ENCODE assay signal across 9 cellular contexts in the genomic region with DNA sequence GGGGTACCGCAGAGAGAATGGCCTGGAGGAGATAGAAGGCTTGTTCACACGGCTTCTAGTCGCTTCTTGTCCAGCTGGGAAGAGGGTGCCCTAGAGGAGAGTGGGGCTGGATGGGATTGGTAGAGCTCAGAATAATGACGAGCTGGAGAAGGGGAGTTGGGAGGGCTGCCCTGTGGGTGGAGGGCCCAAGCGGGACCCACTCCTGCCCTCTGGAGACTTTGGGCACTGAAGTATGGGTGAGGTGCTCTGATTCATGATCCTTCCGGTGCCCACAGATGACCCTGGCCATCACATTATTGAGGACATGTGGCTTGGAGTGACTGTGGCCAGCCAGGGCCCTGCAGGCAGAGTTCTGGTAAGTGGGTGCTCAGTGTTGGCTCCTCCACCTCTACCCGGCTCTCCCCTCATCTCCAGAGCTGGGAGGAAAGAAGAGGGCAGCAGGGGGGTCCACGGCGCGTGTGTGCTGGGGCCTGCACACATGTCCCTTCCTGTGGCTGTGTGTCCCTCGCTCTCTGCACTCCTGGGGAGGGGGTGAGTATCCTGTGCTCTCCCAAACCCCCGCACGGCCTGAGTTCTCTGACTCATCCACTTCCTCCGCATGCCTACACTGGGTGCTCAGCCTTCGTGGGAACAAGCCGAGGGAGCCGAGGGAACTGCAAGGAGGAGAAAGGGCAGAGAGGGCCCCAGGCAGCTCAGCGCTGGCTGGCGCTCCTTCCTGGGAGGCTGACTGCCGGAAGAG. TPM values are rescaled to one million over a fixed set of nuclear protein-coding genes. Genes with fewer than 3 reads are reported as not detected.
DNase-seq lines count a peak whose midpoint lies in the region; ATAC-seq lines count a peak whose summit lies in the region.
"Had no signal": no experiment of that assay in that cellular context is flagged by ENCODE, and none has a peak within 500 bp of the region (broad histone marks: within the 10 kb centered on the region; RNA-seq: fewer than 3 reads in every experiment).

No MANE protein-coding gene starts in this region.

- no peaks in the 10 kb centered on the region for H3K36me3 Mint-ChIP-seq in activated naive CD4-positive, alpha-beta T cell treated with anti-CD3 and anti-CD28 coated beads, Interleukin-2, amount 50 U/mL, for 72 hours

- H3K9me3 Mint-ChIP-seq in activated naive CD4-positive, alpha-beta T cell treated with anti-CD3 and anti-CD28 coated beads, Interleukin-2, amount 50 U/mL, for 72 hours: no peaks in the 10 kb centered on the region

- H3K9me3 ChIP-seq in mucosa of rectum (ENCODE audit: control insufficient read depth in 2 of 2, low read length in 2 of 2) (no peaks in the 10 kb centered on the region), aorta (ENCODE audit: control insufficient read depth, low read length) (no peaks in the 10 kb centered on the region)
- H3K9me3 ChIP-seq: BLaER1 had no signal

- H3K9ac ChIP-seq in mucosa of rectum (ENCODE audit: low read depth in 1 of 2, low read length in 2 of 2): no peak overlapping the region
- H3K9ac ChIP-seq: BLaER1 had no signal

- H3K4me1 ChIP-seq in mucosa of rectum (ENCODE audit: control insufficient read depth in 2 of 2, insufficient read depth in 2 of 2, low read length in 2 of 2): peaks cover 38 to 41% of the 10 kb centered on the region in 2 donors
- peaks cover 3 to 8% of the 10 kb centered on the region in 2 donors for H3K4me1 ChIP-seq in aorta (ENCODE audit: control insufficient read depth in 1 of 2, insufficient read depth in 2 of 2, low read length in 2 of 2)

- no peak overlapping the region for H3K4me3 ChIP-seq in mucosa of rectum (ENCODE audit: low read length in 2 of 2)
- no peak overlapping the region for H3K4me3 ChIP-seq in aorta (ENCODE audit: low read length in 2 of 2)
- H3K4me3 ChIP-seq: BLaER1 had no signal

- ATAC-seq in Right ventricle myocardium inferior (no peak), left ventricle myocardium superior (no peak), aorta (ENCODE audit: low FRiP score) (peak; percentile 51), GM18870 (IDR thresholded peaks at IDR 0.05; ENCODE audit: unreplicated experiment) (no peak), HG02610 (IDR thresholded peaks at IDR 0.05; ENCODE audit: unreplicated experiment) (no peak)
- no peak for ATAC-seq in activated naive CD4-positive, alpha-beta T cell treated with anti-CD3 and anti-CD28 coated beads, Interleukin-2, amount 50 U/mL, for 72 hours

- DNase-seq in Right ventricle myocardium inferior (ENCODE audit: missing footprints) (peak; percentile 72), left ventricle myocardium superior (no peak), dedifferentiated amniotic fluid mesenchymal stem cell (ENCODE audit: extremely low spot score) (peak; percentile 95), aorta (peak; percentile 90 to 93)
- DNase-seq in activated naive CD4-positive, alpha-beta T cell treated with anti-CD3 and anti-CD28 coated beads, Interleukin-2, amount 50 U/mL, for 72 hours (ENCODE audit: low spot score in 2 of 2): no peak

- intact Hi-C loops in Right ventricle myocardium inferior (cut with DNase I): no loop called here
- intact Hi-C loops in left ventricle myocardium superior (cut with micrococcal nuclease): no loop called here
- intact Hi-C loops in aorta (cut with DNase I): no loop called here

- no peak overlapping the region for H3K27ac Mint-ChIP-seq in activated naive CD4-positive, alpha-beta T cell treated with anti-CD3 and anti-CD28 coated beads, Interleukin-2, amount 50 U/mL, for 72 hours

- H3K27ac ChIP-seq in mucosa of rectum (ENCODE audit: low read depth in 2 of 2, low read length in 2 of 2): peak overlapping the region; percentile 36 to 45
- H3K27ac ChIP-seq in aorta (ENCODE audit: low read depth in 1 of 2, low read length in 2 of 2): peak overlapping the region; percentile 52 to 91
- H3K27ac ChIP-seq: BLaER1 had no signal

- H3K27me3 ChIP-seq in mucosa of rectum (ENCODE audit: control insufficient read depth in 2 of 2, insufficient read depth in 2 of 2, low read length in 2 of 2): no peaks in the 10 kb centered on the region
- H3K27me3 ChIP-seq in aorta (ENCODE audit: control insufficient read depth in 1 of 2, insufficient read depth in 2 of 2, low read length in 1 of 2): no peaks in the 10 kb centered on the region
- H3K27me3 ChIP-seq: BLaER1 had no signal

- 20 to 21% methylated on average over 20 of the region's 20 CpGs for WGBS in aorta, 2 donors

- peaks cover 13 to 22% of the 10 kb centered on the region in 2 donors for H3K36me3 ChIP-seq in mucosa of rectum (ENCODE audit: control insufficient read depth in 2 of 2, insufficient read depth in 2 of 2, low read length in 2 of 2)
- H3K36me3 ChIP-seq in aorta (ENCODE audit: control insufficient read depth in 1 of 2, insufficient read depth in 2 of 2, low read length in 1 of 2): no peaks in the 10 kb centered on the region
- H3K36me3 ChIP-seq: BLaER1 had no signal

RNA-seq across cellular contexts. Expression of a gene that starts 8.5 kb away (rescaled TPM):
- total RNA-seq in Right ventricle myocardium inferior (16.4 TPM), left ventricle myocardium superior (16.5 TPM), aorta (100 to 1,000 TPM; 113 to 150 TPM)
- 100 to 1,000 TPM in 1 of 2 donors, 10 to 100 TPM in 1; 48.1 to 159 TPM for polyA plus RNA-seq in aorta
- 10 to 100 TPM in 1 of 2 donors, 1 to 10 TPM in 1; 7.4 to 40.7 TPM for total RNA-seq in activated naive CD4-positive, alpha-beta T cell treated with anti-CD3 and anti-CD28 coated beads, Interleukin-2, amount 50 U/mL, for 72 hours

RNA-seq across cellular contexts. Expression of a gene that starts 30.7 kb away (rescaled TPM):
- total RNA-seq in Right ventricle myocardium inferior: 260 TPM
- 277 TPM for total RNA-seq in left ventricle myocardium superior
- total RNA-seq in aorta: 10 to 100 TPM; 39.4 to 42.8 TPM
- polyA plus RNA-seq in aorta: 10 to 100 TPM; 15.0 to 45.8 TPM
- total RNA-seq in activated naive CD4-positive, alpha-beta T cell treated with anti-CD3 and anti-CD28 coated beads, Interleukin-2, amount 50 U/mL, for 72 hours: 10 to 100 TPM; 14.3 to 18.7 TPM

Comparison
In these comparisons a context has a peak if more than half of its experiments do, and no peak if none do; other contexts are left out.
1. DNase-seq: peak in Right ventricle myocardium inferior (single experiment), dedifferentiated amniotic fluid mesenchymal stem cell (single experiment) and aorta (2 of 2); none in left ventricle myocardium superior (single experiment) and activated naive CD4-positive, alpha-beta T cell treated with anti-CD3 and anti-CD28 coated beads, Interleukin-2, amount 50 U/mL, for 72 hours (0 of 2).